8 cellular contexts compared by ENCODE assay signal in the genomic region with DNA sequence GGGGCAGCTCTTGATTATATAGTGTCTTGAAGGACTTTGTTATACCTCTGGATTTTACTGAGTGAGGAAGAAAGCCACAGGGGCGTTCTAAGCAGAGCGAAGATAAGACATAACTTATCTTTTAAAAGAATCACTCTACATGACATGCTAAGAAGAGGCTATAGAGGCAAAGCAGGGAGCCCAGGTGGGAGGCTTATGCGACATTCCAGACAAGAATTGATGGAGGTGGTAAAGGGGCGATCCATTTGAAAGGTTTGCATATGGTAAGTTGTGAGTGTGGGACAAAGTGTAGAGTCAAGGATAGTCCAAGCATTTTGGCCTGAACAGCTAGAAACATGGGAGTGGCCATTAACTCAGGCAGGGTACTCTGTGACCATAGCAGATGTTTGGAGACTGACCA. TPM values are rescaled to one million over a fixed set of nuclear protein-coding genes. Genes with fewer than 3 reads are reported as not detected.
"Had no signal": no experiment of that assay in that cellular context is flagged by ENCODE, and none has a peak within 500 bp of the region (broad histone marks: within the 10 kb centered on the region; RNA-seq: fewer than 3 reads in every experiment).

No MANE protein-coding gene starts in this region.

- H3K36me3 ChIP-seq: HAP-1 had no signal

- H3K27me3 Mint-ChIP-seq: IgD-negative memory B cell had no signal

- H3K4me1 ChIP-seq: HAP-1 had no signal

- DNase-seq: GOT3, H7, HFFc6, KBM-7 had no signal

- ATAC-seq: HCT116, HepG2 had no signal

- FAIRE-seq: HepG2 had no signal

- H3K9me3 Mint-ChIP-seq: HFFc6, IgD-negative memory B cell had no signal

- H3K36me3 Mint-ChIP-seq: IgD-negative memory B cell had no signal

- H3K4me1 Mint-ChIP-seq: IgD-negative memory B cell had no signal

- H3K4me3 Mint-ChIP-seq: HFFc6, IgD-negative memory B cell had no signal

- H3K4me3 ChIP-seq: HAP-1 had no signal

- H3K27ac Mint-ChIP-seq: HFFc6, IgD-negative memory B cell had no signal

- H3K9me3 ChIP-seq: HAP-1 had no signal

RNA-seq across cellular contexts. Expression of a gene that starts 49.8 kb away (rescaled TPM):
- polyA plus RNA-seq: IgD-negative memory B cell had no signal
